21 cellular contexts compared by ENCODE assay signal in genomic region chr1:17643861-17644703, GRCh38.
"Had no signal": no experiment of that assay in that cellular context is flagged by ENCODE, and none has a peak within 500 bp of the region (broad histone marks: within the 10 kb centered on the region; RNA-seq: fewer than 3 reads in every experiment).

No MANE protein-coding gene starts in this region.

- H3K36me3 Mint-ChIP-seq: activated CD4-positive, alpha-beta memory T cell treated with anti-CD3 and anti-CD28 coated beads for 36 hours; activated naive CD4-positive, alpha-beta T cell treated with anti-CD3 and anti-CD28 coated beads, Interleukin-2, amount 50 U/mL, for 72 hours; natural killer cell; T-cell had no signal

- H3K4me3 Mint-ChIP-seq: activated CD4-positive, alpha-beta memory T cell treated with anti-CD3 and anti-CD28 coated beads for 36 hours; activated CD4-positive, alpha-beta T cell treated with anti-CD3 and anti-CD28 coated beads for 36 hours; activated T-cell treated with anti-CD3 and anti-CD28 coated beads, Interleukin-2, amount 50 U/mL, for 24 hours; natural killer cell; T-cell had no signal

- H3K27ac ChIP-seq: brain microvascular endothelial cell, heart right ventricle, upper lobe of right lung, VCaP had no signal

- H3K9me3 Mint-ChIP-seq: activated CD4-positive, alpha-beta memory T cell treated with anti-CD3 and anti-CD28 coated beads for 36 hours; activated naive CD4-positive, alpha-beta T cell treated with anti-CD3 and anti-CD28 coated beads, Interleukin-2, amount 50 U/mL, for 72 hours; activated T-cell treated with anti-CD3 and anti-CD28 coated beads, Interleukin-2, amount 50 U/mL, for 24 hours; natural killer cell; T-cell had no signal

- H3K27me3 ChIP-seq: brain microvascular endothelial cell, gastrocnemius medialis, heart right ventricle, upper lobe of right lung had no signal

- DNase-seq: activated CD4-positive, alpha-beta memory T cell treated with anti-CD3 and anti-CD28 coated beads for 36 hours; activated CD4-positive, alpha-beta T cell treated with anti-CD3 and anti-CD28 coated beads for 36 hours; activated effector memory CD4-positive, alpha-beta T cell treated with Interleukin-2 at 50 U/mL for 16 hours; activated T-cell treated with anti-CD3 and anti-CD28 coated beads, Interleukin-2, amount 50 U/mL, for 24 hours; amniotic stem cell; brain microvascular endothelial cell; dermis blood vessel endothelial cell; gastrocnemius medialis; heart right ventricle; natural killer cell; nucleus accumbens; SK-N-SH; stimulated activated CD4-positive, alpha-beta T cell treated with anti-CD3 and anti-CD28 coated beads, Interleukin-15, amount 100 ng/mL, for 24 hours; stimulated activated CD4-positive, alpha-beta T cell treated with anti-CD3 and anti-CD28 coated beads, Interleukin-4, amount 100 ng/mL, for 24 hours; stimulated activated naive CD8-positive, alpha-beta T cell treated with anti-CD3 and anti-CD28 coated beads, Interleukin-15, Interleukin-2, amounts not matched to agents 100 U/mL and 50 U/mL, for 24 hours; T-cell; T1000; upper lobe of right lung had no signal

- H3K4me3 ChIP-seq: gastrocnemius medialis, heart right ventricle, skin epidermis, upper lobe of right lung had no signal

- H3K4me1 ChIP-seq: upper lobe of right lung had no signal

- H3K27me3 Mint-ChIP-seq: activated CD4-positive, alpha-beta memory T cell treated with anti-CD3 and anti-CD28 coated beads for 36 hours; activated CD4-positive, alpha-beta T cell treated with anti-CD3 and anti-CD28 coated beads for 36 hours had no signal

- H3K27ac Mint-ChIP-seq: activated CD4-positive, alpha-beta memory T cell treated with anti-CD3 and anti-CD28 coated beads for 36 hours; activated CD4-positive, alpha-beta T cell treated with anti-CD3 and anti-CD28 coated beads for 36 hours; activated naive CD4-positive, alpha-beta T cell treated with anti-CD3 and anti-CD28 coated beads, Interleukin-2, amount 50 U/mL, for 72 hours; activated T-cell treated with anti-CD3 and anti-CD28 coated beads, Interleukin-2, amount 50 U/mL, for 24 hours; natural killer cell; T-cell had no signal

- H3K9me3 ChIP-seq: gastrocnemius medialis, heart right ventricle, SK-N-SH, upper lobe of right lung had no signal

- ATAC-seq: activated CD4-positive, alpha-beta T cell treated with anti-CD3 and anti-CD28 coated beads for 36 hours; activated naive CD4-positive, alpha-beta T cell treated with anti-CD3 and anti-CD28 coated beads, Interleukin-2, amount 50 U/mL, for 72 hours; gastrocnemius medialis; natural killer cell; stimulated activated naive CD8-positive, alpha-beta T cell treated with anti-CD3 and anti-CD28 coated beads, Interleukin-15, Interleukin-2, amounts not matched to agents 100 U/mL and 50 U/mL, for 24 hours; T-cell; upper lobe of right lung had no signal

- H3K4me1 Mint-ChIP-seq: activated CD4-positive, alpha-beta T cell treated with anti-CD3 and anti-CD28 coated beads for 36 hours; natural killer cell; T-cell had no signal
